15 cellular contexts compared by ENCODE assay signal in the genomic region with DNA sequence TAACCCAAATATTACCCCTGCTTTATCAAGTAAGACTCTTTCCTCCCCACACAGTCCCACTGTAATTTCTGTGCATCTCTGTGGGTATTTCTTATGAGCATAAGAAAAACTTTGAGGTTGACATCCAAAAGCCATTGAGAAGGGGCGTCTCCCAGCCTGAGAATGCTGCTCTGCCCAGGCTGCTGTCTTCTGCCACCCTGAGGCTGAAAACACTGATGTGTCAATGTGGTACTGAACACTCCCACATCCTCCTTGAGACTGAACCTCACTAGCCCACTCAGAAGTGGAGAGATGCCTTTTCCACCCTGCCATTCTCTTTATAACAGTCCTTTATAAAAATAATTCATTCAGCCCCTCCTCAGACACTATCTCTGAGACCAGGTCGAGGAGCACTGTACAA.
A peak's percentile ranks its signal among the peaks of the same experiment; 100 is the strongest.
DNase-seq lines count a peak whose midpoint lies in the region; ATAC-seq and TF ChIP-seq lines count a peak whose summit lies in the region.
"Had no signal": no experiment of that assay in that cellular context is flagged by ENCODE, and none has a peak within 500 bp of the region (broad histone marks: within the 10 kb centered on the region; RNA-seq: fewer than 3 reads in every experiment).

No MANE protein-coding gene starts in this region.

- POLR2A ChIA-PET in HCT116 (lab: Charles Lee): no interaction called here
- POLR2A ChIA-PET in activated CD8-positive, alpha-beta T cell treated with anti-CD3 and anti-CD28 coated beads, Interleukin-2, amount 10 ng/mL, durations not matched to agents 7 days and 5 days (lab: Charles Lee): no interaction called here

- H3K27ac ChIP-seq in HCT116 (ENCODE audit: low read depth, low read length): no peak overlapping the region
- H3K27ac ChIP-seq: ascending aorta, thoracic aorta had no signal

- peaks cover 10% of the 10 kb centered on the region for H3K4me1 Mint-ChIP-seq in activated CD8-positive, alpha-beta T cell treated with anti-CD3 and anti-CD28 coated beads, Interleukin-2, amount 10 ng/mL, durations not matched to agents 7 days and 5 days (ENCODE audit: low read depth)
- H3K4me1 Mint-ChIP-seq: naive B cell had no signal

- H2AFZ ChIP-seq in HCT116 (ENCODE audit: low read depth, low read length, poor library complexity, severe bottlenecking): no peak overlapping the region

- ATAC-seq in HCT116 (no peak; the same call in 1 of the 2 replicates), HG02840 (IDR thresholded peaks at IDR 0.05; ENCODE audit: low FRiP score, unreplicated experiment) (no peak)
- ATAC-seq in activated CD8-positive, alpha-beta T cell treated with anti-CD3 and anti-CD28 coated beads, Interleukin-2, amount 10 ng/mL, durations not matched to agents 7 days and 5 days: no peak
- ATAC-seq: PC-3, SK-N-SH treated with all-trans-retinoic acid at 6 μM for 48 hours had no signal

- no peaks in the 10 kb centered on the region for H3K27me3 ChIP-seq in HCT116 (ENCODE audit: insufficient read depth, low read length)
- H3K27me3 ChIP-seq: ascending aorta, BE2C had no signal

- no peaks in the 10 kb centered on the region for H3K36me3 Mint-ChIP-seq in activated CD8-positive, alpha-beta T cell treated with anti-CD3 and anti-CD28 coated beads, Interleukin-2, amount 10 ng/mL, durations not matched to agents 7 days and 5 days (ENCODE audit: low read depth)

- no peak overlapping the region for H3K4me3 ChIP-seq in HCT116 (replicated peaks in 1 of 2; ENCODE audit: low read depth in 1 of 2, low read length in 2 of 2)
- H3K4me3 ChIP-seq: ascending aorta, thoracic aorta had no signal

- no peaks in the 10 kb centered on the region for H3K9me3 ChIP-seq in HCT116 (ENCODE audit: control insufficient read depth in 1 of 2, insufficient read depth in 1 of 2, low read depth in 1 of 2, low read length in 2 of 2)
- H3K9me3 ChIP-seq: ascending aorta, BE2C, thoracic aorta had no signal

- no peak overlapping the region for H3K4me2 ChIP-seq in HCT116 (ENCODE audit: low read length)

- TF ChIP-seq CTCF in HCT116 (IDR thresholded peaks at IDR 0.05 in 2 of 3, conservative IDR thresholded peaks at IDR 0.05 in 1 of 3; ENCODE audit: borderline replicate concordance in 1 of 3, insufficient read depth in 1 of 3, low read depth in 2 of 3, low read length in 2 of 3): no peak

- RAD21 ChIA-PET in HCT116 (lab: Charles Lee; ENCODE audit: low non-redundant PET in 1 of 2, low total read pairs in 2 of 2, uncharacterized antibody in 2 of 2, unreplicated experiment in 2 of 2): no interaction called here

- no peaks in the 10 kb centered on the region for H3K79me2 ChIP-seq in HCT116 (ENCODE audit: insufficient read depth, low read length)

- H3K4me3 Mint-ChIP-seq in activated CD8-positive, alpha-beta T cell treated with anti-CD3 and anti-CD28 coated beads, Interleukin-2, amount 10 ng/mL, durations not matched to agents 7 days and 5 days: no peak overlapping the region
- H3K4me3 Mint-ChIP-seq: naive B cell had no signal

- CTCF ChIA-PET in HCT116 (lab: Charles Lee): no interaction called here
- CTCF ChIA-PET in activated CD8-positive, alpha-beta T cell treated with anti-CD3 and anti-CD28 coated beads, Interleukin-2, amount 10 ng/mL, durations not matched to agents 7 days and 5 days (lab: Charles Lee): no interaction called here

- intact Hi-C loops in HCT116 (cut with micrococcal nuclease): no loop called here

- H3K9me3 Mint-ChIP-seq in activated CD8-positive, alpha-beta T cell treated with anti-CD3 and anti-CD28 coated beads, Interleukin-2, amount 10 ng/mL, durations not matched to agents 7 days and 5 days (ENCODE audit: insufficient read depth): no peaks in the 10 kb centered on the region

- H3K9ac ChIP-seq in HCT116 (ENCODE audit: low read length): no peak overlapping the region

- TF ChIP-seq POLR2A in HCT116 (IDR thresholded peaks at IDR 0.05; ENCODE audit: borderline replicate concordance, extremely low read depth, insufficient read depth, insufficient read length): no peak

- no peaks in the 10 kb centered on the region for H3K4me1 ChIP-seq in HCT116 (ENCODE audit: control insufficient read depth in 1 of 2, insufficient read depth in 2 of 2, low read length in 2 of 2)
- H3K4me1 ChIP-seq: BE2C had no signal

- no peaks in the 10 kb centered on the region for H3K36me3 ChIP-seq in HCT116 (ENCODE audit: control insufficient read depth in 1 of 2, insufficient read depth in 2 of 2, low read length in 2 of 2)
- H3K36me3 ChIP-seq: ascending aorta, BE2C, thoracic aorta had no signal

- TF ChIP-seq RAD21 in HCT116 (IDR thresholded peaks at IDR 0.05; ENCODE audit: low read depth): peak; percentile 11; the same call in 1 of the 2 replicates

- H4K20me1 ChIP-seq in HCT116 (ENCODE audit: insufficient read depth): no peaks in the 10 kb centered on the region

- DNase-seq in stimulated activated CD4-positive, alpha-beta T cell treated with anti-CD3 and anti-CD28 coated beads, Interleukin-1b, Interleukin-23, amount 100 ng/mL, for 48 hours: peak; percentile 27
- no peak for DNase-seq in stimulated activated CD4-positive, alpha-beta T cell treated with anti-CD3 and anti-CD28 coated beads, Interleukin-4, amount 100 ng/mL, for 1 hour
- no peak for DNase-seq in HCT116 (ENCODE audit: low read depth, low spot score)
- peak; percentile 26 for DNase-seq in activated CD8-positive, alpha-beta T cell treated with anti-CD3 and anti-CD28 coated beads, Interleukin-2, amount 10 ng/mL, durations not matched to agents 7 days and 5 days
- DNase-seq in NCI-H1930 (lab: John Stamatoyannopoulos, UW): no peak
- DNase-seq in inferior parietal cortex (ENCODE audit: extremely low spot score): no peak
- DNase-seq: BE2C, naive B cell, NCI-H1694, NCI-H510A, PC-3 had no signal

- no TSS peak for BruUV-seq in HCT116 (replicated peaks; lab: Mats Ljungman, UMichigan)

- H3K27ac Mint-ChIP-seq in activated CD8-positive, alpha-beta T cell treated with anti-CD3 and anti-CD28 coated beads, Interleukin-2, amount 10 ng/mL, durations not matched to agents 7 days and 5 days: no peak overlapping the region
- H3K27ac Mint-ChIP-seq: naive B cell had no signal

- H3K27me3 Mint-ChIP-seq in activated CD8-positive, alpha-beta T cell treated with anti-CD3 and anti-CD28 coated beads, Interleukin-2, amount 10 ng/mL, durations not matched to agents 7 days and 5 days (ENCODE audit: low read depth): peaks cover 14% of the 10 kb centered on the region

- H3K9me2 ChIP-seq in HCT116 (ENCODE audit: insufficient read depth): no peaks in the 10 kb centered on the region

TF ChIP-seq in HCT116, 20 proteins besides CTCF, POLR2A, EP300 and RAD21:
- TF ChIP-seq TCF7L2 (IDR thresholded peaks at IDR 0.05; ENCODE audit: borderline replicate concordance, extremely low read depth, insufficient read depth, insufficient read length): no peak
- TF ChIP-seq CEBPB (IDR thresholded peaks at IDR 0.05; ENCODE audit: low read depth): no peak
- TF ChIP-seq, protein P1, sequence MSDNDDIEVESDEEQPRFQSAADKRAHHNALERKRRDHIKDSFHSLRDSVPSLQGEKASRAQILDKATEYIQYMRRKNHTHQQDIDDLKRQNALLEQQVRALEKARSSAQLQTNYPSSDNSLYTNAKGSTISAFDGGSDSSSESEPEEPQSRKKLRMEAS (IDR thresholded peaks at IDR 0.05): no peak
- TF ChIP-seq FOSL1 (IDR thresholded peaks at IDR 0.05; ENCODE audit: low read depth): no peak
- no peak for TF ChIP-seq POLR2AphosphoS5 (IDR thresholded peaks at IDR 0.05; ENCODE audit: low read depth, low read length)
- TF ChIP-seq EZH2phosphoT487 (IDR thresholded peaks at IDR 0.05; ENCODE audit: borderline replicate concordance): no peak
- TF ChIP-seq YY1 (IDR thresholded peaks at IDR 0.05; ENCODE audit: extremely low read depth, insufficient replicate concordance, low read depth, low read length): no peak
- TF ChIP-seq SIN3A (IDR thresholded peaks at IDR 0.05; ENCODE audit: low read depth): no peak
- no peak for TF ChIP-seq ZNF274 (IDR thresholded peaks at IDR 0.05; ENCODE audit: low read depth, low read length)
- TF ChIP-seq JUND (IDR thresholded peaks at IDR 0.05): no peak
- TF ChIP-seq EZH2 (IDR thresholded peaks at IDR 0.05): no peak
- TF ChIP-seq, protein P2, sequence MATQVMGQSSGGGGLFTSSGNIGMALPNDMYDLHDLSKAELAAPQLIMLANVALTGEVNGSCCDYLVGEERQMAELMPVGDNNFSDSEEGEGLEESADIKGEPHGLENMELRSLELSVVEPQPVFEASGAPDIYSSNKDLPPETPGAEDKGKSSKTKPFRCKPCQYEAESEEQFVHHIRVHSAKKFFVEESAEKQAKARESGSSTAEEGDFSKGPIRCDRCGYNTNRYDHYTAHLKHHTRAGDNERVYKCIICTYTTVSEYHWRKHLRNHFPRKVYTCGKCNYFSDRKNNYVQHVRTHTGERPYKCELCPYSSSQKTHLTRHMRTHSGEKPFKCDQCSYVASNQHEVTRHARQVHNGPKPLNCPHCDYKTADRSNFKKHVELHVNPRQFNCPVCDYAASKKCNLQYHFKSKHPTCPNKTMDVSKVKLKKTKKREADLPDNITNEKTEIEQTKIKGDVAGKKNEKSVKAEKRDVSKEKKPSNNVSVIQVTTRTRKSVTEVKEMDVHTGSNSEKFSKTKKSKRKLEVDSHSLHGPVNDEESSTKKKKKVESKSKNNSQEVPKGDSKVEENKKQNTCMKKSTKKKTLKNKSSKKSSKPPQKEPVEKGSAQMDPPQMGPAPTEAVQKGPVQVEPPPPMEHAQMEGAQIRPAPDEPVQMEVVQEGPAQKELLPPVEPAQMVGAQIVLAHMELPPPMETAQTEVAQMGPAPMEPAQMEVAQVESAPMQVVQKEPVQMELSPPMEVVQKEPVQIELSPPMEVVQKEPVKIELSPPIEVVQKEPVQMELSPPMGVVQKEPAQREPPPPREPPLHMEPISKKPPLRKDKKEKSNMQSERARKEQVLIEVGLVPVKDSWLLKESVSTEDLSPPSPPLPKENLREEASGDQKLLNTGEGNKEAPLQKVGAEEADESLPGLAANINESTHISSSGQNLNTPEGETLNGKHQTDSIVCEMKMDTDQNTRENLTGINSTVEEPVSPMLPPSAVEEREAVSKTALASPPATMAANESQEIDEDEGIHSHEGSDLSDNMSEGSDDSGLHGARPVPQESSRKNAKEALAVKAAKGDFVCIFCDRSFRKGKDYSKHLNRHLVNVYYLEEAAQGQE (IDR thresholded peaks at IDR 0.05; ENCODE audit: low read depth): no peak
- TF ChIP-seq SRF (IDR thresholded peaks at IDR 0.05; ENCODE audit: low read depth): no peak
- no peak for TF ChIP-seq CBX3 (IDR thresholded peaks at IDR 0.05; ENCODE audit: low read depth)
- no peak for TF ChIP-seq ELF1 (IDR thresholded peaks at IDR 0.05; ENCODE audit: borderline replicate concordance, low read depth)
- TF ChIP-seq, protein P3, sequence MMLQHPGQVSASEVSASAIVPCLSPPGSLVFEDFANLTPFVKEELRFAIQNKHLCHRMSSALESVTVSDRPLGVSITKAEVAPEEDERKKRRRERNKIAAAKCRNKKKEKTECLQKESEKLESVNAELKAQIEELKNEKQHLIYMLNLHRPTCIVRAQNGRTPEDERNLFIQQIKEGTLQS (IDR thresholded peaks at IDR 0.05): no peak
- no peak for TF ChIP-seq ZFX (IDR thresholded peaks at IDR 0.05)
- TF ChIP-seq EGR1 (IDR thresholded peaks at IDR 0.05; ENCODE audit: low read depth): no peak

Comparison
In these comparisons a context has a peak if more than half of its experiments do, and no peak if none do; other contexts are left out.
1. DNase-seq: peak in stimulated activated CD4-positive, alpha-beta T cell treated with anti-CD3 and anti-CD28 coated beads, Interleukin-1b, Interleukin-23, amount 100 ng/mL, for 48 hours (single experiment) and activated CD8-positive, alpha-beta T cell treated with anti-CD3 and anti-CD28 coated beads, Interleukin-2, amount 10 ng/mL, durations not matched to agents 7 days and 5 days (single experiment); none in stimulated activated CD4-positive, alpha-beta T cell treated with anti-CD3 and anti-CD28 coated beads, Interleukin-4, amount 100 ng/mL, for 1 hour (single experiment), HCT116 (single experiment), NCI-H1930 (0 of 2) and inferior parietal cortex (single experiment).